Comparison of ENCODE assay signal across 41 cellular contexts in the genomic region with DNA sequence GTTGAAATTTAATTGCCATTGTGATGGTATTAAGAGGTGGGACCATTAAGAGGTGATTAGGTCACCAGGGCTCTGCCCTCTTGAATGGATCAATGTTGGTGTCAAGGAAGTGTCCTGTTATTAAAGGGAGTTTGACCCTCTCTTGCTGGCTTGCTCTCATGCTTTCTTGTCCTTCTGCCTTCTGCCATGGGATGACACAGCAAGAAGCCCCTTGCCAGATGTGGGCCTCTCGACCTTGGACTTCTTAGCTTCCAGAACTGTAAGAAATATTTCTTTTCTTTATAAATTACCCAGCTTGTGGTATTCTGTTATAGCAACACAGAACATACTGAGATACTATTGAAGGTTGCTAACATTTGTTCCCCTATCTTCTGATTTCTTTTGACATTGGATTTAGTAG.
"Had no signal": no experiment of that assay in that cellular context is flagged by ENCODE, and none has a peak within 500 bp of the region (broad histone marks: within the 10 kb centered on the region; RNA-seq: fewer than 3 reads in every experiment).

No MANE protein-coding gene starts in this region.

- FAIRE-seq: astrocyte, bronchial epithelial cell had no signal

- H3K36me3 ChIP-seq: adrenal gland, ascending aorta, brain microvascular endothelial cell, breast epithelium, cardiac muscle cell had no signal

- H3K4me1 Mint-ChIP-seq: activated naive CD4-positive, alpha-beta T cell treated with anti-CD3 and anti-CD28 coated beads, Interleukin-2, amount 50 U/mL, for 24 hours; activated naive CD8-positive, alpha-beta T cell treated with anti-CD3 and anti-CD28 coated beads for 36 hours; activated naive CD8-positive, alpha-beta T cell treated with anti-CD3 and anti-CD28 coated beads, Interleukin-2, amount 50 U/mL, for 24 hours; activated T-helper 17 cell treated with anti-CD3 and anti-CD28 coated beads, Interleukin-2, amount 50 U/mL, for 72 hours; brain had no signal

- H3K9me3 Mint-ChIP-seq: activated naive CD4-positive, alpha-beta T cell treated with anti-CD3 and anti-CD28 coated beads, Interleukin-2, amount 10 ng/mL, durations not matched to agents 7 days and 5 days; activated naive CD4-positive, alpha-beta T cell treated with anti-CD3 and anti-CD28 coated beads, Interleukin-2, amount 50 U/mL, for 24 hours; activated naive CD4-positive, alpha-beta T cell treated with anti-CD3 and anti-CD28 coated beads, Interleukin-2, amount 50 U/mL, for 72 hours; activated naive CD8-positive, alpha-beta T cell treated with anti-CD3 and anti-CD28 coated beads, Interleukin-2, amount 50 U/mL, for 24 hours; activated T-cell treated with anti-CD3 and anti-CD28 coated beads, Interleukin-2, amount 50 U/mL, for 24 hours; activated T-cell treated with anti-CD3 and anti-CD28 coated beads, Interleukin-2, amount 50 U/mL, for 4 hours; activated T-helper 17 cell treated with anti-CD3 and anti-CD28 coated beads, Interleukin-2, amount 50 U/mL, for 72 hours; activated T-helper 2 cell treated with anti-CD3 and anti-CD28 coated beads, Interferon-gamma antibody, Interleukin-2, Interleukin-4, amounts not matched to agents 10 μg/mL and 5 μg/mL and 100 μg/mL, durations not matched to agents 14 hours and 24 hours and 36 hours; central memory CD8-positive, alpha-beta T cell had no signal

- H3K4me3 Mint-ChIP-seq: activated naive CD4-positive, alpha-beta T cell treated with anti-CD3 and anti-CD28 coated beads for 36 hours; activated naive CD4-positive, alpha-beta T cell treated with anti-CD3 and anti-CD28 coated beads, Interleukin-2, amount 10 ng/mL, durations not matched to agents 7 days and 5 days; activated naive CD4-positive, alpha-beta T cell treated with anti-CD3 and anti-CD28 coated beads, Interleukin-2, amount 50 U/mL, for 24 hours; activated naive CD8-positive, alpha-beta T cell; activated naive CD8-positive, alpha-beta T cell treated with anti-CD3 and anti-CD28 coated beads for 36 hours; activated naive CD8-positive, alpha-beta T cell treated with anti-CD3 and anti-CD28 coated beads, Interleukin-2, amount 10 ng/mL, durations not matched to agents 7 days and 5 days; activated naive CD8-positive, alpha-beta T cell treated with anti-CD3 and anti-CD28 coated beads, Interleukin-2, amount 50 U/mL, for 24 hours; activated T-cell treated with anti-CD3 and anti-CD28 coated beads, Interleukin-2, amount 50 U/mL, for 24 hours; activated T-cell treated with anti-CD3 and anti-CD28 coated beads, Interleukin-2, amount 50 U/mL, for 4 hours; activated T-cell treated with anti-CD3 and anti-CD28 coated beads, Interleukin-2, amount 50 U/mL, for 72 hours; activated T-helper 1 cell treated with anti-CD3 and anti-CD28 coated beads, Interleukin-12 subunit alpha, Interleukin-12 subunit beta, Interleukin-2, Interleukin-4 antibody, amounts not matched to agents 30 ng/mL and 10 ng/mL and 1 ng/mL, durations not matched to agents 14 hours and 24 hours and 36 hours; activated T-helper 17 cell treated with anti-CD3 and anti-CD28 coated beads, Interleukin-2, amount 50 U/mL, for 72 hours; brain; central memory CD8-positive, alpha-beta T cell had no signal

- H3K27me3 ChIP-seq: adrenal gland, ascending aorta, body of pancreas, brain microvascular endothelial cell, breast epithelium, cardiac muscle cell had no signal

- H3K4me1 ChIP-seq: adrenal gland, ascending aorta, body of pancreas, breast epithelium had no signal

- H3K4me3 ChIP-seq: adrenal gland, ascending aorta, body of pancreas, breast epithelium, cardiac muscle cell had no signal

- H3K9me3 ChIP-seq: adrenal gland, ascending aorta, body of pancreas, breast epithelium had no signal

- H3K27me3 Mint-ChIP-seq: activated naive CD4-positive, alpha-beta T cell treated with anti-CD3 and anti-CD28 coated beads, Interleukin-2, amount 50 U/mL, for 24 hours; activated naive CD8-positive, alpha-beta T cell; activated naive CD8-positive, alpha-beta T cell treated with anti-CD3 and anti-CD28 coated beads for 36 hours; activated naive CD8-positive, alpha-beta T cell treated with anti-CD3 and anti-CD28 coated beads, Interleukin-2, amount 50 U/mL, for 24 hours; activated T-cell treated with anti-CD3 and anti-CD28 coated beads, Interleukin-2, amount 50 U/mL, for 24 hours; activated T-helper 17 cell treated with anti-CD3 and anti-CD28 coated beads, Interleukin-2, amount 50 U/mL, for 72 hours; brain had no signal

- H3K27ac ChIP-seq: adrenal gland, ascending aorta, body of pancreas, brain microvascular endothelial cell, breast epithelium, cardiac muscle cell had no signal

- DNase-seq: activated effector memory CD4-positive, alpha-beta T cell treated with anti-CD3 and anti-CD28 coated beads, Interleukin-2, amount 50 U/mL, for 16 hours; activated effector memory CD4-positive, alpha-beta T cell treated with Interleukin-2 at 50 U/mL for 16 hours; activated gamma-delta T cell; activated gamma-delta T cell treated with Interleukin-2 at 50 U/mL for 16 hours; activated naive CD4-positive, alpha-beta T cell; activated naive CD4-positive, alpha-beta T cell treated with anti-CD3 and anti-CD28 coated beads for 36 hours; activated naive CD4-positive, alpha-beta T cell treated with anti-CD3 and anti-CD28 coated beads, Interleukin-2, amount 10 ng/mL, durations not matched to agents 7 days and 5 days; activated naive CD4-positive, alpha-beta T cell treated with anti-CD3 and anti-CD28 coated beads, Interleukin-2, amount 50 U/mL, for 16 hours; activated naive CD4-positive, alpha-beta T cell treated with Interleukin-2 at 50 U/mL for 16 hours; activated naive CD8-positive, alpha-beta T cell treated with anti-CD3 and anti-CD28 coated beads for 36 hours; activated naive CD8-positive, alpha-beta T cell treated with anti-CD3 and anti-CD28 coated beads, Interleukin-2, amount 10 ng/mL, durations not matched to agents 7 days and 5 days; activated naive CD8-positive, alpha-beta T cell treated with anti-CD3 and anti-CD28 coated beads, Interleukin-2, amount 50 U/mL, for 24 hours; activated T-cell treated with anti-CD3 and anti-CD28 coated beads for 4 hours; activated T-cell treated with anti-CD3 and anti-CD28 coated beads, Interleukin-2, amount 50 U/mL, for 1 hour; activated T-cell treated with anti-CD3 and anti-CD28 coated beads, Interleukin-2, amount 50 U/mL, for 24 hours; activated T-cell treated with anti-CD3 and anti-CD28 coated beads, Interleukin-2, amount 50 U/mL, for 4 hours; activated T-cell treated with anti-CD3 and anti-CD28 coated beads, Interleukin-2, amount 50 U/mL, for 48 hours; activated T-cell treated with anti-CD3 and anti-CD28 coated beads, Interleukin-2, amount 50 U/mL, for 72 hours; adrenal gland; amniotic stem cell; amygdala; anterior cingulate cortex; aorta; body of pancreas; brain microvascular endothelial cell; caudate nucleus; central memory CD4-positive, alpha-beta T cell; cerebellar nuclear complex had no signal

- H3K36me3 Mint-ChIP-seq: activated naive CD4-positive, alpha-beta T cell treated with anti-CD3 and anti-CD28 coated beads, Interleukin-2, amount 10 ng/mL, durations not matched to agents 7 days and 5 days; activated naive CD4-positive, alpha-beta T cell treated with anti-CD3 and anti-CD28 coated beads, Interleukin-2, amount 50 U/mL, for 24 hours; activated naive CD8-positive, alpha-beta T cell treated with anti-CD3 and anti-CD28 coated beads for 36 hours; brain had no signal

- H3K27ac Mint-ChIP-seq: activated naive CD4-positive, alpha-beta T cell treated with anti-CD3 and anti-CD28 coated beads for 36 hours; activated naive CD4-positive, alpha-beta T cell treated with anti-CD3 and anti-CD28 coated beads, Interleukin-2, amount 10 ng/mL, durations not matched to agents 7 days and 5 days; activated naive CD4-positive, alpha-beta T cell treated with anti-CD3 and anti-CD28 coated beads, Interleukin-2, amount 50 U/mL, for 24 hours; activated naive CD4-positive, alpha-beta T cell treated with anti-CD3 and anti-CD28 coated beads, Interleukin-2, amount 50 U/mL, for 72 hours; activated naive CD8-positive, alpha-beta T cell; activated naive CD8-positive, alpha-beta T cell treated with anti-CD3 and anti-CD28 coated beads for 36 hours; activated naive CD8-positive, alpha-beta T cell treated with anti-CD3 and anti-CD28 coated beads, Interleukin-2, amount 10 ng/mL, durations not matched to agents 7 days and 5 days; activated naive CD8-positive, alpha-beta T cell treated with anti-CD3 and anti-CD28 coated beads, Interleukin-2, amount 50 U/mL, for 24 hours; activated T-cell treated with anti-CD3 and anti-CD28 coated beads, Interleukin-2, amount 50 U/mL, for 24 hours; activated T-cell treated with anti-CD3 and anti-CD28 coated beads, Interleukin-2, amount 50 U/mL, for 72 hours; activated T-helper 1 cell treated with anti-CD3 and anti-CD28 coated beads, Interleukin-12 subunit alpha, Interleukin-12 subunit beta, Interleukin-2, Interleukin-4 antibody, amounts not matched to agents 30 ng/mL and 10 ng/mL and 1 ng/mL, durations not matched to agents 14 hours and 24 hours and 36 hours; activated T-helper 17 cell treated with anti-CD3 and anti-CD28 coated beads, Interleukin-2, amount 50 U/mL, for 72 hours; activated T-helper 2 cell treated with anti-CD3 and anti-CD28 coated beads, Interferon-gamma antibody, Interleukin-2, Interleukin-4, amounts not matched to agents 10 μg/mL and 5 μg/mL and 100 μg/mL, durations not matched to agents 14 hours and 24 hours and 36 hours; brain had no signal
